ENCODE assay signal across 8 cellular contexts in genomic region chr12:49188916-49189367, GRCh38. TPM values are rescaled to one million over a fixed set of nuclear protein-coding genes. Genes with fewer than 3 reads are reported as not detected.
A peak's percentile ranks its signal among the peaks of the same experiment; 100 is the strongest.
DNase-seq lines count a peak whose midpoint lies in the region; ATAC-seq, FAIRE-seq and TF ChIP-seq lines count a peak whose summit lies in the region.

Gene TUBA1A, minus strand, starts transcription at chr12:49189080. Its CDS starts 101 bp downstream, at chr12:49188979.

- peak; percentile 99 for DNase-seq in AG04450 (ENCODE audit: low read depth, low spot score)
- peak; percentile 88 for DNase-seq in NCI-H345 (lab: John Stamatoyannopoulos, UW)
- peak; percentile 90 for DNase-seq in activated CD4-positive, CD25-positive, alpha-beta regulatory T cell treated with anti-CD3 and anti-CD28 coated beads, Interleukin-2, amount 50 U/mL, for 16 hours (ENCODE audit: low read depth, low spot score)
- peak; percentile 93 to 97 for DNase-seq in cerebellar nuclear complex (lab: John Stamatoyannopoulos, UW)
- peak; percentile 75 for DNase-seq in keratinocyte (ENCODE audit: low read depth, low spot score)
- DNase-seq in stimulated activated CD4-positive, alpha-beta T cell treated with anti-CD3 and anti-CD28 coated beads, Interleukin-15, amount 100 ng/mL, for 24 hours, result peak; percentile 94

- TF ChIP-seq CTCF in AG04450 (IDR thresholded peaks at IDR 0.05; ENCODE audit: low read depth, low read length) (no peak), keratinocyte (optimal IDR thresholded peaks at IDR 0.05 in 1 of 3, IDR thresholded peaks at IDR 0.05 in 1 of 3, conservative IDR thresholded peaks at IDR 0.05 in 1 of 3; ENCODE audit: extremely low read depth in 1 of 3, insufficient read depth in 2 of 3, low read length in 3 of 3) (no peak)

- H3K27me3 ChIP-seq in AG04450 (ENCODE audit: control insufficient read depth, insufficient read depth, low read length) (no peaks in the 10 kb centered on the region), keratinocyte (ENCODE audit: control insufficient read depth, extremely low read depth, insufficient read depth, low read length) (peaks cover 3% of the 10 kb centered on the region)

- peaks cover 4% of the 10 kb centered on the region for H3K4me1 ChIP-seq in keratinocyte (ENCODE audit: control insufficient read depth, extremely low read depth, insufficient read depth, low read length)

- H3K4me2 ChIP-seq in keratinocyte (ENCODE audit: control insufficient read depth, extremely low read depth, insufficient read depth, low read depth, low read length), result peak within 1 kb of the TSS; percentile 88

- ATAC-seq in GM18909 (IDR thresholded peaks at IDR 0.05; ENCODE audit: poor library complexity, unreplicated experiment) (peak; percentile 90), HG03196 (IDR thresholded peaks at IDR 0.05; ENCODE audit: unreplicated experiment) (peak; percentile 90)

- H3K9me1 ChIP-seq in keratinocyte (ENCODE audit: control insufficient read depth, extremely low read depth, insufficient read depth, low read length), result no peaks in the 10 kb centered on the region

- no peaks in the 10 kb centered on the region for H3K79me2 ChIP-seq in keratinocyte (ENCODE audit: control insufficient read depth, insufficient read depth, low read length)

- POLR2A ChIA-PET in AG04450 (lab: Yijun Ruan, JAX), result interaction anchor here (0.6 to 4.7 kb wide), 15 partner anchors 9 to 435 kb away, joined by 3 to 65 read pairs (median 6); partner anchors contain the start of genes PRPF40B, TROAP and TUBA1B

- dilution Hi-C loops in keratinocyte (cut with MboI; ENCODE audit: extremely low pct_ligation_motif_present, low sequenced_read_pairs), result no loop called here

- peak within 1 kb of the TSS; percentile 94 for H3K27ac ChIP-seq in AG04450 (ENCODE audit: low read depth, low read length)
- H3K27ac ChIP-seq in keratinocyte (ENCODE audit: control insufficient read depth, insufficient read depth, low read length), result peak within 1 kb of the TSS; percentile 47

- no peaks in the 10 kb centered on the region for H4K20me1 ChIP-seq in keratinocyte (ENCODE audit: control insufficient read depth, extremely low read depth, insufficient read depth, low read length)

- H3K4me3 ChIP-seq in AG04450 (ENCODE audit: low read depth, low read length), result peak within 1 kb of the TSS; percentile 94
- H3K4me3 ChIP-seq in keratinocyte (ENCODE audit: control insufficient read depth in 2 of 3, extremely low read depth in 1 of 3, insufficient read depth in 2 of 3, low read depth in 1 of 3, low read length in 3 of 3), result peak within 1 kb of the TSS; percentile 81 to 93 (median 92)

- CTCF ChIA-PET in AG04450 (lab: Charles Lee), result interaction anchor here (1.0 to 2.4 kb wide), 5 partner anchors 44 to 116 kb away, joined by 3 to 9 read pairs (median 4); no protein-coding TSS in a partner anchor

- H2AFZ ChIP-seq in keratinocyte (ENCODE audit: control insufficient read depth, low read length), result peak within 1 kb of the TSS; percentile 79

- H3K9me3 ChIP-seq in AG04450 (ENCODE audit: control insufficient read depth, insufficient read depth, low read length) (peaks cover 3% of the 10 kb centered on the region; the same call in 1 of the 2 replicates), keratinocyte (ENCODE audit: control insufficient read depth, low read depth, low read length) (no peaks in the 10 kb centered on the region)

- H3K36me3 ChIP-seq in keratinocyte (ENCODE audit: control insufficient read depth in 2 of 2, extremely low read depth in 1 of 2, insufficient read depth in 2 of 2, low read length in 2 of 2), result peaks cover 0 to 3% of the 10 kb centered on the region in 2 experiments

- H3K9ac ChIP-seq in keratinocyte (ENCODE audit: control insufficient read depth, extremely low read depth, insufficient read depth, low read length), result peak within 1 kb of the TSS; percentile 79

- no peak for FAIRE-seq in keratinocyte (lab: Jason Lieb, UNC)

RNA-seq across cellular contexts. Expression of gene TUBA1A, which starts in this region (rescaled TPM):
- 1,918 and 2,457 TPM in 2 replicates for polyA plus RNA-seq in AG04450 (2011; rRNA removed)
- 1,554 and 1,978 TPM in 2 replicates for polyA minus RNA-seq in AG04450 (2011; rRNA and poly(A)+ RNA removed)
- 288 to 427 TPM (median 375 TPM) in 3 replicates for polyA plus RNA-seq in keratinocyte
- polyA plus RNA-seq in keratinocyte (2011; ENCODE audit: low read depth), result 4.9 TPM
- 403 and 455 TPM in 2 replicates for polyA plus RNA-seq in keratinocyte (2011; cell fraction: cytosol; rRNA removed)
- polyA plus RNA-seq in keratinocyte (2011; cell fraction: nucleus; rRNA removed), result 408 and 416 TPM in 2 replicates
- 22.9 and 241 TPM in 2 replicates for polyA plus RNA-seq in keratinocyte (2012; ENCODE audit: low replicate concordance)
- polyA minus RNA-seq in keratinocyte, result 366 to 623 TPM (median 568 TPM) in 3 replicates
- polyA minus RNA-seq in keratinocyte (2011; cell fraction: cytosol; rRNA and poly(A)+ RNA removed), result 265 TPM
- 161 TPM in 2 replicates for polyA minus RNA-seq in keratinocyte (2011; cell fraction: nucleus; rRNA and poly(A)+ RNA removed)

Comparison
In these comparisons a context has a peak if more than half of its experiments do, and no peak if none do; other contexts are left out.
1. Peak in every context shown above with its lines: DNase-seq, ATAC-seq, H3K4me3 ChIP-seq and H3K27ac ChIP-seq.